ENCODE assay signal across 9 cellular contexts in genomic region chr3:185460719-185461350, GRCh38. TPM values are rescaled to one million over a fixed set of nuclear protein-coding genes. Genes with fewer than 3 reads are reported as not detected.
A peak's percentile ranks its signal among the peaks of the same experiment; 100 is the strongest.
DNase-seq lines count a peak whose midpoint lies in the region; ATAC-seq, FAIRE-seq and TF ChIP-seq lines count a peak whose summit lies in the region.
"Had no signal": no experiment of that assay in that cellular context is flagged by ENCODE, and none has a peak within 500 bp of the region (broad histone marks: within the 10 kb centered on the region; RNA-seq: fewer than 3 reads in every experiment).

No MANE protein-coding gene starts in this region.

- H3K27ac Mint-ChIP-seq in endothelial cell (ENCODE audit: unreplicated experiment): no peak overlapping the region
- no peak overlapping the region for H3K27ac Mint-ChIP-seq in T-helper 17 cell

- H3K27me3 Mint-ChIP-seq in endothelial cell (ENCODE audit: unreplicated experiment) (no peaks in the 10 kb centered on the region), T-helper 17 cell (no peaks in the 10 kb centered on the region)

- no peak for TF ChIP-seq POLR2A in GM12891 (IDR thresholded peaks at IDR 0.05; ENCODE audit: low read depth, low read length)

- no peaks in the 10 kb centered on the region for H3K4me1 Mint-ChIP-seq in endothelial cell (ENCODE audit: unreplicated experiment)
- no peaks in the 10 kb centered on the region for H3K4me1 Mint-ChIP-seq in T-helper 17 cell

- TF ChIP-seq CTCF in endothelial cell (IDR thresholded peaks at IDR 0.05; ENCODE audit: unreplicated experiment): peak; percentile 62

- no peaks in the 10 kb centered on the region for H3K9me3 Mint-ChIP-seq in endothelial cell (ENCODE audit: unreplicated experiment)

- H3K9me3 ChIP-seq in T-helper 17 cell (ENCODE audit: control insufficient read depth, low read length, poor library complexity, severe bottlenecking): no peaks in the 10 kb centered on the region

- FAIRE-seq in GM19239 (lab: Jason Lieb, UNC): no peak
- no peak for FAIRE-seq in GM12891 (lab: Jason Lieb, UNC)

- ATAC-seq in T-helper 17 cell: no peak

- H3K4me3 Mint-ChIP-seq in endothelial cell (ENCODE audit: unreplicated experiment) (no peak overlapping the region), T-helper 17 cell (no peak overlapping the region)

- DNase-seq in NCI-H1694 (lab: John Stamatoyannopoulos, UW): peak; percentile 17
- no peak for DNase-seq in NCI-H1694 treated with DMSO at 0.1 percent for 48 hours (lab: John Stamatoyannopoulos, UW)
- DNase-seq in NCI-H460 (ENCODE audit: extremely low read depth, low read depth): peak; percentile 35
- no peak for DNase-seq in endothelial cell (ENCODE audit: low spot score)
- peak; percentile 40 for DNase-seq in renal cortical epithelial cell (ENCODE audit: low read depth)
- DNase-seq in GM19239 (ENCODE audit: insufficient read length, low spot score): no peak
- DNase-seq in T-helper 17 cell: no peak
- no peak for DNase-seq in GM12891 (ENCODE audit: insufficient read length, low spot score)
- DNase-seq: stimulated activated CD4-positive, alpha-beta T cell treated with anti-CD3 and anti-CD28 coated beads, Interleukin-1b, Interleukin-23, amount 100 ng/mL, for 48 hours had no signal

- H3K36me3 Mint-ChIP-seq in endothelial cell (ENCODE audit: low read depth, unreplicated experiment) (peaks cover 5% of the 10 kb centered on the region), T-helper 17 cell (ENCODE audit: low read depth) (peaks cover 3% of the 10 kb centered on the region)

TF ChIP-seq in GM12891, 5 proteins besides CTCF, POLR2A, EP300 and RAD21:
- TF ChIP-seq TAF1 (IDR thresholded peaks at IDR 0.05; ENCODE audit: low read depth, low read length): no peak
- no peak for TF ChIP-seq SPI1 (IDR thresholded peaks at IDR 0.05; ENCODE audit: low read depth, low read length)
- TF ChIP-seq PAX5 (IDR thresholded peaks at IDR 0.05; ENCODE audit: insufficient read depth, low read length, severe bottlenecking): no peak
- no peak for TF ChIP-seq POLR2AphosphoS5 (IDR thresholded peaks at IDR 0.05; ENCODE audit: low read depth, low read length)
- no peak for TF ChIP-seq POU2F2 (IDR thresholded peaks at IDR 0.05; ENCODE audit: low read depth, low read length)

RNA-seq across cellular contexts. Expression of gene TMEM41A, which starts 38.0 kb away (rescaled TPM):
- total RNA-seq in NCI-H460 (2014; rRNA removed; shearing (Covaris generic)): 13.3 and 15.4 TPM in 2 replicates
- polyA plus RNA-seq in NCI-H460 (2014; cell fraction: nucleus; rRNA removed): 8.3 and 9.5 TPM in 2 replicates
- total RNA-seq in endothelial cell (ENCODE audit: unreplicated experiment) (18.1 TPM), renal cortical epithelial cell (15.5 and 19.3 TPM in 2 replicates), T-helper 17 cell (10 to 100 TPM; 20.6 to 23.4 TPM)
- polyA plus RNA-seq in GM12891 (2012; ENCODE audit: low read depth, missing spikeins): 8.8 TPM

Comparison
In these comparisons a context has a peak if more than half of its experiments do, and no peak if none do; other contexts are left out.
1. DNase-seq: peak in NCI-H1694 (single experiment), NCI-H460 (single experiment) and renal cortical epithelial cell (single experiment); none in NCI-H1694 treated with DMSO at 0.1 percent for 48 hours (single experiment), endothelial cell (single experiment), GM19239 (single experiment), T-helper 17 cell (0 of 3) and GM12891 (single experiment).